In the genomic region with DNA sequence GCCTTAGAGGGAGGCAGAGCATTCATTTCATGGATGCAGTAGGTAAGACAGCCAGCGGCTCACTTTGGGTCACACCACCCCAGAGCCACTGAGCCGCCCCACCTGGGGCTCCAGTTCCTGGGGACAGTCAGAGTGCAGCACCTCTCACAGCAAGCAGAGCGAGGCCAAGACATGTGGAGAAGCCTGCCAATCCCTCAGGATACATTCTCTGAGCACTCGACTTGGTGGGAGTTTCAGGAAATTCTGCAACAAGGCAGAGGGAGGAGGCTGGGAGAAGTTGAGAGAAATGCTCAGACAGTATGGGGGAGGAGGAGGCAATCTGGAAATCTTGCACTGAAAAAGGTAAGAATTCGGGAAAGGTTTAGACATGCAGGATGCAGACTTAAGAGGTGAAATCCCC, we compare ENCODE assay signal across 16 cellular contexts.
A peak's percentile ranks its signal among the peaks of the same experiment; 100 is the strongest.
DNase-seq lines count a peak whose midpoint lies in the region; TF ChIP-seq lines count a peak whose summit lies in the region.
"Had no signal": no experiment of that assay in that cellular context is flagged by ENCODE, and none has a peak within 500 bp of the region (broad histone marks: within the 10 kb centered on the region; RNA-seq: fewer than 3 reads in every experiment).

No MANE protein-coding gene starts in this region.

- no peaks in the 10 kb centered on the region for H3K9me3 Mint-ChIP-seq in osteocyte (ENCODE audit: unreplicated experiment)
- H3K9me3 Mint-ChIP-seq: memory B cell had no signal

- TF ChIP-seq CTCF in choroid plexus epithelial cell (conservative IDR thresholded peaks at IDR 0.05; ENCODE audit: low read depth, low read length) (no peak), osteocyte (IDR thresholded peaks at IDR 0.05) (no peak)

- H3K4me1 Mint-ChIP-seq in osteocyte (ENCODE audit: unreplicated experiment), result peaks cover 52% of the 10 kb centered on the region
- H3K4me1 Mint-ChIP-seq: activated naive CD4-positive, alpha-beta T cell treated with anti-CD3 and anti-CD28 coated beads, Interleukin-2, amount 10 ng/mL, durations not matched to agents 7 days and 5 days; central memory CD8-positive, alpha-beta T cell; memory B cell had no signal

- H3K4me3 ChIP-seq in HUES48 (ENCODE audit: low read depth, low read length) (peak overlapping the region; percentile 44), choroid plexus epithelial cell (ENCODE audit: low read depth, low read length) (no peak overlapping the region)
- H3K4me3 ChIP-seq: K562, PC-9 had no signal

- H3K4me1 ChIP-seq in HUES48 (ENCODE audit: control insufficient read depth, insufficient read depth, low read length), result peaks cover 38% of the 10 kb centered on the region

- H3K4me3 Mint-ChIP-seq in osteocyte (ENCODE audit: unreplicated experiment), result peak overlapping the region; percentile 68
- H3K4me3 Mint-ChIP-seq: activated naive CD4-positive, alpha-beta T cell treated with anti-CD3 and anti-CD28 coated beads, Interleukin-2, amount 10 ng/mL, durations not matched to agents 7 days and 5 days; central memory CD8-positive, alpha-beta T cell; memory B cell had no signal

- H3K27me3 ChIP-seq in HUES48 (ENCODE audit: control insufficient read depth, insufficient read depth, low read length), result peaks cover 80% of the 10 kb centered on the region

- no peaks in the 10 kb centered on the region for H3K36me3 Mint-ChIP-seq in osteocyte (ENCODE audit: unreplicated experiment)
- H3K36me3 Mint-ChIP-seq: activated naive CD4-positive, alpha-beta T cell treated with anti-CD3 and anti-CD28 coated beads, Interleukin-2, amount 10 ng/mL, durations not matched to agents 7 days and 5 days; memory B cell had no signal

- H3K36me3 ChIP-seq in HUES48 (ENCODE audit: control insufficient read depth, insufficient read depth, low read length), result no peaks in the 10 kb centered on the region

- H3K9ac ChIP-seq in HUES48 (ENCODE audit: low read depth, low read length), result no peak overlapping the region

- peak overlapping the region; percentile 95 for H3K27ac ChIP-seq in HUES48 (ENCODE audit: low read depth, low read length)
- H3K27ac ChIP-seq: PC-9 had no signal

- DNase-seq in choroid plexus epithelial cell (ENCODE audit: low read depth), result peak; percentile 12
- DNase-seq in iPS-NIHi11 (ENCODE audit: low spot score), result peak; percentile 23
- no peak for DNase-seq in osteocyte (ENCODE audit: extremely low spot score, unreplicated experiment)
- DNase-seq in NCI-H446 treated with DMSO at 0.1 percent for 48 hours (lab: John Stamatoyannopoulos, UW), result no peak
- no peak for DNase-seq in NCI-H2171 treated with DMSO at 0.1 percent for 48 hours (lab: John Stamatoyannopoulos, UW)
- DNase-seq in SIG-M5 (lab: John Stamatoyannopoulos, UW), result no peak
- no peak for DNase-seq in NCI-H510A (lab: John Stamatoyannopoulos, UW)
- DNase-seq: activated CD4-positive, CD25-positive, alpha-beta regulatory T cell; activated naive CD4-positive, alpha-beta T cell treated with anti-CD3 and anti-CD28 coated beads, Interleukin-2, amount 10 ng/mL, durations not matched to agents 7 days and 5 days; NCI-H446; PC-9; T-helper 1 cell had no signal

- no peaks in the 10 kb centered on the region for H3K9me3 ChIP-seq in HUES48 (ENCODE audit: control insufficient read depth, insufficient read depth, low read length)

- peak overlapping the region; percentile 94 for H3K27ac Mint-ChIP-seq in osteocyte (ENCODE audit: unreplicated experiment)
- H3K27ac Mint-ChIP-seq: activated naive CD4-positive, alpha-beta T cell treated with anti-CD3 and anti-CD28 coated beads, Interleukin-2, amount 10 ng/mL, durations not matched to agents 7 days and 5 days; memory B cell had no signal

- H3K27me3 Mint-ChIP-seq in osteocyte (ENCODE audit: unreplicated experiment), result no peaks in the 10 kb centered on the region
- H3K27me3 Mint-ChIP-seq: activated naive CD4-positive, alpha-beta T cell treated with anti-CD3 and anti-CD28 coated beads, Interleukin-2, amount 10 ng/mL, durations not matched to agents 7 days and 5 days; central memory CD8-positive, alpha-beta T cell had no signal

Comparison
In these comparisons a context has a peak if more than half of its experiments do, and no peak if none do; other contexts are left out.
1. DNase-seq: peak in choroid plexus epithelial cell (single experiment) and iPS-NIHi11 (single experiment); none in osteocyte (single experiment), NCI-H446 treated with DMSO at 0.1 percent for 48 hours (single experiment), NCI-H2171 treated with DMSO at 0.1 percent for 48 hours (single experiment), SIG-M5 (single experiment) and NCI-H510A (single experiment).